ENCODE assay signal across 16 cellular contexts in genomic region chr21:26948194-26948593, GRCh38. TPM values are rescaled to one million over a fixed set of nuclear protein-coding genes. Genes with fewer than 3 reads are reported as not detected.
"Had no signal": no experiment of that assay in that cellular context is flagged by ENCODE, and none has a peak within 500 bp of the region (broad histone marks: within the 10 kb centered on the region; RNA-seq: fewer than 3 reads in every experiment).

No MANE protein-coding gene starts in this region.

- H3K4me3 ChIP-seq: ascending aorta, colonic mucosa, prostate gland, sigmoid colon, thoracic aorta had no signal

- DNase-seq: activated B cell treated with CpG ODN at 0.5 μM for 24 hours; activated CD4-positive, alpha-beta T cell treated with anti-CD3 and anti-CD28 coated beads, Interleukin-2, amount 10 ng/mL, durations not matched to agents 24 days and 14 days; activated naive CD4-positive, alpha-beta T cell; colonic mucosa; left colon; nephron progenitor cell; sigmoid colon; stimulated activated CD4-positive, alpha-beta T cell treated with anti-CD3 and anti-CD28 coated beads, Interleukin-4, amount 100 ng/mL, for 1 hour; stimulated activated CD8-positive, alpha-beta memory T cell treated with anti-CD3 and anti-CD28 coated beads, Interleukin-4, amount 100 ng/mL, for 48 hours; T-helper 17 cell had no signal

- FAIRE-seq: endothelial cell of umbilical vein, TTC549 had no signal

RNA-seq across cellular contexts. Expression of gene ADAMTS5, which starts 18.7 kb away (rescaled TPM):
- total RNA-seq: activated B cell treated with CpG ODN at 0.5 μM for 24 hours; activated CD4-positive, alpha-beta T cell treated with anti-CD3 and anti-CD28 coated beads, Interleukin-2, amount 10 ng/mL, durations not matched to agents 24 days and 14 days; activated T-helper 1 cell treated with anti-CD3 and anti-CD28 coated beads, Interleukin-12 subunit alpha, Interleukin-12 subunit beta, Interleukin-2, Interleukin-4 antibody, amounts not matched to agents 30 ng/mL and 10 ng/mL and 1 ng/mL, durations not matched to agents 14 hours and 24 hours and 36 hours; endothelial cell of umbilical vein; T-helper 17 cell had no signal
